8 cellular contexts compared by ENCODE assay signal in genomic region chr22:32660292-32660691, GRCh38.
DNase-seq lines count a peak whose midpoint lies in the region; ATAC-seq and TF ChIP-seq lines count a peak whose summit lies in the region.

No MANE protein-coding gene starts in this region.

- TF ChIP-seq CTCF in AG10803 (conservative IDR thresholded peaks at IDR 0.05; ENCODE audit: low read length) (peak; percentile 73), fibroblast of pulmonary artery (IDR thresholded peaks at IDR 0.05; ENCODE audit: low read length, missing control alignments) (peak; percentile 84)

- H2AK5ac ChIP-seq in neuronal stem cell (ENCODE audit: low read depth, low read length): no peak overlapping the region

- no peak overlapping the region for H2BK120ac ChIP-seq in neuronal stem cell (ENCODE audit: low read depth, low read length)

- H3K27me3 Mint-ChIP-seq in activated T-cell treated with anti-CD3 and anti-CD28 coated beads, Interleukin-2, amount 50 U/mL, for 24 hours: peaks cover 20% of the 10 kb centered on the region

- H3K18ac ChIP-seq in neuronal stem cell (ENCODE audit: low read length): no peak overlapping the region

- H3K4ac ChIP-seq in neuronal stem cell (ENCODE audit: low read length): no peak overlapping the region

- H3K27ac ChIP-seq in neuronal stem cell (replicated peaks; ENCODE audit: low read length): no peak overlapping the region

- no peaks in the 10 kb centered on the region for H3K27me3 ChIP-seq in neuronal stem cell (ENCODE audit: control insufficient read depth in 3 of 3, insufficient read depth in 3 of 3, low read depth in 1 of 3, low read length in 3 of 3)

- no peak overlapping the region for H3K4me2 ChIP-seq in neuronal stem cell (ENCODE audit: insufficient read depth, low read length, poor library complexity, severe bottlenecking)

- H3K14ac ChIP-seq in neuronal stem cell (ENCODE audit: low read length): no peak overlapping the region

- no peaks in the 10 kb centered on the region for H3K4me1 Mint-ChIP-seq in activated T-cell treated with anti-CD3 and anti-CD28 coated beads, Interleukin-2, amount 50 U/mL, for 24 hours (ENCODE audit: low read depth)

- H3K27ac Mint-ChIP-seq in activated T-cell treated with anti-CD3 and anti-CD28 coated beads, Interleukin-2, amount 50 U/mL, for 24 hours: no peak overlapping the region

- no peak overlapping the region for H4K8ac ChIP-seq in neuronal stem cell (ENCODE audit: low read depth, low read length)

- no peaks in the 10 kb centered on the region for H3K9me3 ChIP-seq in neuronal stem cell (replicated peaks in 1 of 2; ENCODE audit: control insufficient read depth in 2 of 2, insufficient read depth in 1 of 2, low read depth in 1 of 2, low read length in 2 of 2)

- no peak for ATAC-seq in GM21825 (IDR thresholded peaks at IDR 0.05; ENCODE audit: unreplicated experiment)

- peak; percentile 67 for DNase-seq in AG10803 (ENCODE audit: low read depth)
- DNase-seq in GM19240 (ENCODE audit: insufficient read length, low spot score): peak; percentile 33
- DNase-seq in NOMO-1 (lab: John Stamatoyannopoulos, UW; ENCODE audit: unreplicated experiment in 2 of 2): peak; percentile 56 to 58
- DNase-seq in activated T-cell treated with anti-CD3 and anti-CD28 coated beads, Interleukin-2, amount 50 U/mL, for 24 hours: peak; percentile 68
- DNase-seq in fibroblast of pulmonary artery (ENCODE audit: low read depth): peak; percentile 78
- peak; percentile 42 for DNase-seq in neuronal stem cell (ENCODE audit: low spot score)
- DNase-seq in NCI-H1048 (lab: John Stamatoyannopoulos, UW): no peak

- H3K9ac ChIP-seq in neuronal stem cell (ENCODE audit: low read depth, low read length, poor library complexity): no peak overlapping the region

- no CpG with 5 or more reads among the region's 9 CpGs for WGBS in neuronal stem cell (ENCODE audit: extremely low coverage in 2 of 2, insufficient read length in 2 of 2, insufficient replicate concordance in 1 of 2), 2 donors

- no peak overlapping the region for H2BK12ac ChIP-seq in neuronal stem cell (ENCODE audit: low read length)

- no peaks in the 10 kb centered on the region for H3K79me1 ChIP-seq in neuronal stem cell (ENCODE audit: low read depth, low read length)

- no peak overlapping the region for H3K4me3 Mint-ChIP-seq in activated T-cell treated with anti-CD3 and anti-CD28 coated beads, Interleukin-2, amount 50 U/mL, for 24 hours

- H3K4me1 ChIP-seq in neuronal stem cell (ENCODE audit: control insufficient read depth in 2 of 2, insufficient read depth in 1 of 2, low read depth in 1 of 2, low read length in 2 of 2): peaks cover 0 to 18% of the 10 kb centered on the region in 2 donors

- no peaks in the 10 kb centered on the region for H3K9me3 Mint-ChIP-seq in activated T-cell treated with anti-CD3 and anti-CD28 coated beads, Interleukin-2, amount 50 U/mL, for 24 hours

- H2BK15ac ChIP-seq in neuronal stem cell (ENCODE audit: low read length): no peak overlapping the region

- H3K4me3 ChIP-seq in AG10803 (ENCODE audit: low read length) (no peak overlapping the region), fibroblast of pulmonary artery (replicated peaks; ENCODE audit: low read depth, low read length) (no peak overlapping the region), neuronal stem cell (ENCODE audit: low read length in 2 of 2) (no peak overlapping the region)

- H3K36me3 ChIP-seq in neuronal stem cell (replicated peaks in 1 of 2; ENCODE audit: control insufficient read depth in 2 of 2, insufficient read depth in 2 of 2, low read length in 2 of 2): no peaks in the 10 kb centered on the region

- no peaks in the 10 kb centered on the region for H3K36me3 Mint-ChIP-seq in activated T-cell treated with anti-CD3 and anti-CD28 coated beads, Interleukin-2, amount 50 U/mL, for 24 hours (ENCODE audit: low read depth)

- no peak overlapping the region for H3K23ac ChIP-seq in neuronal stem cell (ENCODE audit: low read depth, low read length, poor library complexity)

- H4K91ac ChIP-seq in neuronal stem cell (ENCODE audit: low read depth, low read length, poor library complexity): no peak overlapping the region

- H2BK5ac ChIP-seq in neuronal stem cell (ENCODE audit: low read length): no peak overlapping the region

- no peak overlapping the region for H2AFZ ChIP-seq in neuronal stem cell (ENCODE audit: low read length)
